In the genomic region with DNA sequence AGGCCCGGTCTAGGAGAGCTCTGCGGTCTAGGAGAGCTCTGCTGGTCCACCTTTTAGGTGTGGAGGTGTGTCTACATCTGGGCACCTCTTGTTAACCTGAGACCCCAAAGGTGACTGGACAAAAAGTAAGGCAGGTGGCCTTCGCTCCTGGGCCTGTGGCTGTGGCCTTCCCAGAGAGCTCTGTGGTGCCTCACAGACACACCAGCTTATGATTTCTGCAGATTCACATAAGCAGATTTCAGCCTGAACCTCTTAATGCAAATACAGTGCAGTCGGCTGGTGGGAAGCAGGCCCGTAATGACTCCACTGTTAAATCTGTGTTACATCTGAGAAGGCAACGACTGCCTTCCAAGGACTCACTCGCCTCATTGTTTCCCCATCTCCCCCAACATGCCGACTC, we compare ENCODE assay signal across 19 cellular contexts.
DNase-seq lines count a peak whose midpoint lies in the region; ATAC-seq, FAIRE-seq and TF ChIP-seq lines count a peak whose summit lies in the region.
"Had no signal": no experiment of that assay in that cellular context is flagged by ENCODE, and none has a peak within 500 bp of the region (broad histone marks: within the 10 kb centered on the region; RNA-seq: fewer than 3 reads in every experiment).

No MANE protein-coding gene starts in this region.

- 86% methylated on average over 8 of the region's 8 CpGs; no CpG with 5 or more reads in 1 of the 2 experiments for WGBS in H1 (ENCODE audit: extremely low coverage in 1 of 2, insufficient coverage in 1 of 2, insufficient read length in 1 of 2, insufficient replicate concordance in 2 of 2, low coverage in 1 of 2, low lambda C conversion rate in 2 of 2, missing lambda C conversion rate in 1 of 2), 2 experiments
- WGBS in mesenchymal stem cell = 96% methylated on average over 8 of the region's 8 CpGs

- no peak for FAIRE-seq in D721Med (lab: Jason Lieb, UNC)
- no peak for FAIRE-seq in H1 (lab: Jason Lieb, UNC)
- FAIRE-seq: A204.1, GM12878, HepG2 had no signal

- H2BK5ac ChIP-seq in H1 (ENCODE audit: low read depth, low read length) (no peak overlapping the region), mesenchymal stem cell (ENCODE audit: low read depth, low read length, poor library complexity, severe bottlenecking) (no peak overlapping the region)

- TF ChIP-seq POLR2A in H1 (IDR thresholded peaks at IDR 0.05; ENCODE audit: control extremely low read depth in 1 of 2, low read depth in 2 of 2, low read length in 2 of 2) = no peak

- H3K4me2 ChIP-seq in H1 (ENCODE audit: insufficient read depth in 1 of 2, low read depth in 2 of 2, low read length in 2 of 2) (no peak overlapping the region), mesenchymal stem cell (ENCODE audit: low read length, poor library complexity, severe bottlenecking) (no peak overlapping the region)

- H2AFZ ChIP-seq in H1 (ENCODE audit: low read length) (no peak overlapping the region), mesenchymal stem cell (ENCODE audit: low read depth, low read length) (no peak overlapping the region)

- H3K79me1 ChIP-seq in H1 (ENCODE audit: low read depth, low read length) (no peaks in the 10 kb centered on the region), mesenchymal stem cell (replicated peaks; ENCODE audit: low read length, poor library complexity, severe bottlenecking) (no peaks in the 10 kb centered on the region)

- H2BK15ac ChIP-seq in H1 (ENCODE audit: low read length) (no peak overlapping the region), mesenchymal stem cell (ENCODE audit: low read depth, poor library complexity, severe bottlenecking) (no peak overlapping the region)

- H3K27ac ChIP-seq in H1 (ENCODE audit: low read depth, low read length) (no peak overlapping the region), mesenchymal stem cell (ENCODE audit: low read length, poor library complexity, severe bottlenecking) (no peak overlapping the region)
- H3K27ac ChIP-seq: C4-2B had no signal

- TF ChIP-seq EP300 in H1 (IDR thresholded peaks at IDR 0.05; ENCODE audit: borderline replicate concordance in 1 of 2, low read depth in 2 of 2, low read length in 2 of 2) = no peak

- H3K4ac ChIP-seq in H1 (replicated peaks; ENCODE audit: insufficient read length, low read depth, low read length) (no peak overlapping the region), mesenchymal stem cell (ENCODE audit: low read depth in 1 of 2, low read length in 2 of 2) (no peak overlapping the region)

- no peak overlapping the region for H3K4me3 ChIP-seq in H1 (ENCODE audit: extremely low read depth in 1 of 4, insufficient read depth in 2 of 4, low read depth in 3 of 4, low read length in 4 of 4)
- no peak overlapping the region for H3K4me3 ChIP-seq in mesenchymal stem cell (ENCODE audit: insufficient read depth in 1 of 2, low read depth in 1 of 2, low read length in 2 of 2)
- H3K4me3 ChIP-seq: GM12878 had no signal

- no peaks in the 10 kb centered on the region for H3K27me3 ChIP-seq in H1 (replicated peaks in 1 of 4; ENCODE audit: control insufficient read depth in 3 of 4, extremely low read depth in 1 of 4, insufficient read depth in 3 of 4, low read length in 3 of 4)
- H3K27me3 ChIP-seq in mesenchymal stem cell (ENCODE audit: control insufficient read depth in 1 of 2, insufficient read depth in 1 of 2, low read length in 2 of 2) = no peaks in the 10 kb centered on the region

- no peak for ATAC-seq in HG03442 (IDR thresholded peaks at IDR 0.05; ENCODE audit: unreplicated experiment)
- ATAC-seq: GM12878, HepG2 had no signal

- no peak overlapping the region for H2BK20ac ChIP-seq in H1 (ENCODE audit: low read length)

- no peaks in the 10 kb centered on the region for H3K23me2 ChIP-seq in H1 (ENCODE audit: low read depth, low read length)

- DNase-seq in D721Med (ENCODE audit: insufficient read length, low spot score) (peak; percentile 35), NCI-H82 (lab: John Stamatoyannopoulos, UW) (peak; percentile 85), H1 (ENCODE audit: low read depth in 1 of 2, low spot score in 2 of 2) (no peak), COR-L47 (lab: John Stamatoyannopoulos, UW) (no peak), mesenchymal stem cell (no peak)
- no peak for DNase-seq in stimulated activated CD4-positive, alpha-beta T cell treated with anti-CD3 and anti-CD28 coated beads, Interleukin-4, amount 100 ng/mL, for 24 hours
- DNase-seq: ACHN; AML-193; CD4-positive, alpha-beta T cell; DMS53; DND-41; EL; HCEC 1CT; KBM-7 had no signal

- CTCF ChIA-PET in H1 (lab: Charles Lee; ENCODE audit: partially characterized antibody) = interaction anchor here (0.8 to 1.2 kb wide), 4 partner anchors 9 to 99 kb away, joined by 3 to 4 read pairs (median 4); no protein-coding TSS in a partner anchor

- POLR2A ChIA-PET in H1 (lab: Charles Lee; ENCODE audit: partially characterized antibody) = no interaction called here

- no peak overlapping the region for H4K91ac ChIP-seq in H1 (replicated peaks; ENCODE audit: insufficient read length, low read length)
- H4K91ac ChIP-seq in mesenchymal stem cell (ENCODE audit: low read length) = no peak overlapping the region

- H3K56ac ChIP-seq in H1 (replicated peaks; ENCODE audit: insufficient read length, low read depth, low read length) = no peak overlapping the region

- no peak overlapping the region for H4K5ac ChIP-seq in H1 (ENCODE audit: insufficient read length, low read depth, low read length)

- H3K9ac ChIP-seq in H1 (replicated peaks in 1 of 4; ENCODE audit: extremely low read depth in 1 of 4, low read depth in 3 of 4, low read length in 3 of 4) (no peak overlapping the region), mesenchymal stem cell (ENCODE audit: low read length) (no peak overlapping the region)

- H4K8ac ChIP-seq in H1 (ENCODE audit: extremely low read depth, insufficient read depth, low read length) (peak overlapping the region; percentile 9; the same call in 1 of the 2 replicates), mesenchymal stem cell (ENCODE audit: low read length) (no peak overlapping the region)

- H3K23ac ChIP-seq in H1 (ENCODE audit: insufficient read length) = no peak overlapping the region
- H3K23ac ChIP-seq in mesenchymal stem cell (ENCODE audit: low read length in 2 of 2) = no peak overlapping the region

- H3K18ac ChIP-seq in H1 (ENCODE audit: extremely low read depth, low read length) (no peak overlapping the region), mesenchymal stem cell (ENCODE audit: low read depth in 1 of 2, low read length in 2 of 2) (no peak overlapping the region)

- H2BK120ac ChIP-seq in H1 (replicated peaks; ENCODE audit: low read depth, low read length) (no peak overlapping the region), mesenchymal stem cell (ENCODE audit: low read depth, low read length) (no peak overlapping the region)

- H2AK5ac ChIP-seq in H1 (ENCODE audit: low read depth, low read length) (no peak overlapping the region), mesenchymal stem cell (ENCODE audit: low read length, severe bottlenecking) (no peak overlapping the region)

- no peak overlapping the region for H3K14ac ChIP-seq in H1 (ENCODE audit: insufficient read length)
- H3K14ac ChIP-seq in mesenchymal stem cell (ENCODE audit: low read length in 2 of 2) = no peak overlapping the region

- H3K9me3 ChIP-seq in H1 (ENCODE audit: insufficient read depth in 2 of 2, low read depth in 1 of 2, low read length in 1 of 2) = no peaks in the 10 kb centered on the region
- no peaks in the 10 kb centered on the region for H3K9me3 ChIP-seq in mesenchymal stem cell (ENCODE audit: control insufficient read depth, low read length)

- H3K79me2 ChIP-seq in H1 (ENCODE audit: control insufficient read depth in 1 of 2, insufficient read depth in 2 of 2, low read length in 2 of 2) = no peaks in the 10 kb centered on the region

- H3K36me3 ChIP-seq in H1 (ENCODE audit: control insufficient read depth in 2 of 4, insufficient read depth in 4 of 4, low read length in 3 of 4) (no peaks in the 10 kb centered on the region), mesenchymal stem cell (ENCODE audit: control insufficient read depth in 1 of 2, insufficient read depth in 2 of 2, low read depth in 1 of 2, low read length in 2 of 2) (peaks cover 5 to 99% of the 10 kb centered on the region in 2 experiments)

- no peak for TF ChIP-seq RAD21 in H1 (IDR thresholded peaks at IDR 0.05 in 1 of 2, conservative IDR thresholded peaks at IDR 0.05 in 1 of 2; ENCODE audit: low read depth in 2 of 2, low read length in 2 of 2)

- H2BK12ac ChIP-seq in H1 (ENCODE audit: low read depth, low read length) = no peak overlapping the region
- no peak overlapping the region for H2BK12ac ChIP-seq in mesenchymal stem cell (ENCODE audit: low read length in 2 of 2)

- no peaks in the 10 kb centered on the region for H4K20me1 ChIP-seq in H1 (replicated peaks in 1 of 2; ENCODE audit: control insufficient read depth in 1 of 2, insufficient read depth in 2 of 2, low read length in 2 of 2)

- no peak for TF ChIP-seq CTCF in D721Med (IDR thresholded peaks at IDR 0.05; ENCODE audit: insufficient read depth, missing control alignments)
- TF ChIP-seq CTCF in H1 (IDR thresholded peaks at IDR 0.05; ENCODE audit: control extremely low read depth in 1 of 3, insufficient read depth in 1 of 3, low read depth in 1 of 3, low read length in 3 of 3) = no peak

- H3K4me1 ChIP-seq in H1 (replicated peaks in 1 of 4; ENCODE audit: control insufficient read depth in 3 of 4, insufficient read depth in 4 of 4, low read length in 3 of 4) = peaks cover 0 to 2% (median 0%) of the 10 kb centered on the region in 4 experiments; a peak in 2 of 7 replicates
- H3K4me1 ChIP-seq in mesenchymal stem cell (ENCODE audit: control insufficient read depth, insufficient read depth, low read depth, low read length) = no peaks in the 10 kb centered on the region

TF ChIP-seq in H1, 55 proteins besides CTCF, POLR2A, EP300 and RAD21 (continues in another document):
- TF ChIP-seq SP1 (IDR thresholded peaks at IDR 0.05; ENCODE audit: low read depth, low read length) = no peak
- TF ChIP-seq CREB1 (IDR thresholded peaks at IDR 0.05) = no peak
- no peak for TF ChIP-seq ZNF274 (IDR thresholded peaks at IDR 0.05; ENCODE audit: borderline replicate concordance, extremely low read depth, low read length)
- TF ChIP-seq BRCA1 (IDR thresholded peaks at IDR 0.05; ENCODE audit: low read depth, low read length) = no peak
- no peak for TF ChIP-seq CHD1 (IDR thresholded peaks at IDR 0.05; ENCODE audit: low read depth, low read length)
- no peak for TF ChIP-seq RBBP5 (IDR thresholded peaks at IDR 0.05; ENCODE audit: borderline replicate concordance, low read depth, low read length)
- no peak for TF ChIP-seq KDM5A (IDR thresholded peaks at IDR 0.05; ENCODE audit: low read length)
- no peak for TF ChIP-seq HDAC6 (IDR thresholded peaks at IDR 0.05; ENCODE audit: low read depth, low read length)

Comparison
In these comparisons a context has a peak if more than half of its experiments do, and no peak if none do; other contexts are left out.
1. DNase-seq: peak in D721Med (single experiment) and NCI-H82 (single experiment); none in H1 (0 of 2), COR-L47 (single experiment), mesenchymal stem cell (single experiment) and stimulated activated CD4-positive, alpha-beta T cell treated with anti-CD3 and anti-CD28 coated beads, Interleukin-4, amount 100 ng/mL, for 24 hours (single experiment).